In the genomic region with DNA sequence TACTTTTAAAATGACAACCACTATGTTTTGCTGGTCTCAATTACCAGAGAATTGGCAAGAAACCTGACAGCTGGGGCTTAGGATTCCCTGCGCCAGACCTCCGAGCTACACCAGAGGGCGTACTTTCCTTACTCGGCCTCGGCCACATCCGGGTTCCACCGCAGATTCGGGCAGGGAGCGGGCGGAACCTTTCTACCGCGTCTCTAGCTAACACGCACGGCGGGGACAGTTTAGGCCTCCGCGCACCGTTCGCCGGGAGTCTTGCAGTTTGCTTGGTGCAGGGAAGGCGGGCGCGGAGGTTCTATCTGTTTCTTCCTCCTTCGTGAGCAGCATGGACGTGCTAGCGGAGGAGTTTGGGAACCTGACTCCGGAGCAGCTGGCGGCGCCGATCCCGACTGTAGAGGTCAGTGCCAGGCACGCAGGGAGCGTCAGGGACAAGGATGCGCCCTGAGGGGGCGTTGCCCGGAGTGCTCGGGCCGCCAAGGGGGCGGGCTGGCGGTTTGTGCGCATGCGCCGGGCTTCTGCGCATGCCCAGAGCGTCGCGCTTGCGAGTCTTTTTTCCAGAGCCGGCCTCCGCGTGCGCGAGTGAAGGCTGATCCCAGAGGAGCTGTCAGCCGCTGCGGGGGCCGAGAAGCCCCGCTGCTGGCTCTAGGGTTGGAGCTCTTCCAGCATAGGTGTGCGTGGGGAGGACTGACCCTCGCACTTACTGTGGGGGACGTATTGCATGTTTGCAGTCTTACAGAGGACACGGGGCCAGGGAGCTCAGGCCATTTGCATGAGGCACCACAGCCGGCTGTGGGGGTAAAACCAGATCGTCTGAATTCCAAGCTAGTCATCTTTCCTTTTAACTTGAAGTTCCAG, we compare ENCODE assay signal across 1 cellular context.
TF ChIP-seq lines count a peak whose summit lies in the region.

Gene POLR3B (plus strand): TSS at position 200 of the 861 bp plus-strand sequence. CDS start 132 bp downstream, at position 332.

TF ChIP-seq in K562, 482 proteins besides CTCF, POLR2A, EP300 and RAD21 (continued from another document and continues in another):
- TF ChIP-seq, protein P1, sequence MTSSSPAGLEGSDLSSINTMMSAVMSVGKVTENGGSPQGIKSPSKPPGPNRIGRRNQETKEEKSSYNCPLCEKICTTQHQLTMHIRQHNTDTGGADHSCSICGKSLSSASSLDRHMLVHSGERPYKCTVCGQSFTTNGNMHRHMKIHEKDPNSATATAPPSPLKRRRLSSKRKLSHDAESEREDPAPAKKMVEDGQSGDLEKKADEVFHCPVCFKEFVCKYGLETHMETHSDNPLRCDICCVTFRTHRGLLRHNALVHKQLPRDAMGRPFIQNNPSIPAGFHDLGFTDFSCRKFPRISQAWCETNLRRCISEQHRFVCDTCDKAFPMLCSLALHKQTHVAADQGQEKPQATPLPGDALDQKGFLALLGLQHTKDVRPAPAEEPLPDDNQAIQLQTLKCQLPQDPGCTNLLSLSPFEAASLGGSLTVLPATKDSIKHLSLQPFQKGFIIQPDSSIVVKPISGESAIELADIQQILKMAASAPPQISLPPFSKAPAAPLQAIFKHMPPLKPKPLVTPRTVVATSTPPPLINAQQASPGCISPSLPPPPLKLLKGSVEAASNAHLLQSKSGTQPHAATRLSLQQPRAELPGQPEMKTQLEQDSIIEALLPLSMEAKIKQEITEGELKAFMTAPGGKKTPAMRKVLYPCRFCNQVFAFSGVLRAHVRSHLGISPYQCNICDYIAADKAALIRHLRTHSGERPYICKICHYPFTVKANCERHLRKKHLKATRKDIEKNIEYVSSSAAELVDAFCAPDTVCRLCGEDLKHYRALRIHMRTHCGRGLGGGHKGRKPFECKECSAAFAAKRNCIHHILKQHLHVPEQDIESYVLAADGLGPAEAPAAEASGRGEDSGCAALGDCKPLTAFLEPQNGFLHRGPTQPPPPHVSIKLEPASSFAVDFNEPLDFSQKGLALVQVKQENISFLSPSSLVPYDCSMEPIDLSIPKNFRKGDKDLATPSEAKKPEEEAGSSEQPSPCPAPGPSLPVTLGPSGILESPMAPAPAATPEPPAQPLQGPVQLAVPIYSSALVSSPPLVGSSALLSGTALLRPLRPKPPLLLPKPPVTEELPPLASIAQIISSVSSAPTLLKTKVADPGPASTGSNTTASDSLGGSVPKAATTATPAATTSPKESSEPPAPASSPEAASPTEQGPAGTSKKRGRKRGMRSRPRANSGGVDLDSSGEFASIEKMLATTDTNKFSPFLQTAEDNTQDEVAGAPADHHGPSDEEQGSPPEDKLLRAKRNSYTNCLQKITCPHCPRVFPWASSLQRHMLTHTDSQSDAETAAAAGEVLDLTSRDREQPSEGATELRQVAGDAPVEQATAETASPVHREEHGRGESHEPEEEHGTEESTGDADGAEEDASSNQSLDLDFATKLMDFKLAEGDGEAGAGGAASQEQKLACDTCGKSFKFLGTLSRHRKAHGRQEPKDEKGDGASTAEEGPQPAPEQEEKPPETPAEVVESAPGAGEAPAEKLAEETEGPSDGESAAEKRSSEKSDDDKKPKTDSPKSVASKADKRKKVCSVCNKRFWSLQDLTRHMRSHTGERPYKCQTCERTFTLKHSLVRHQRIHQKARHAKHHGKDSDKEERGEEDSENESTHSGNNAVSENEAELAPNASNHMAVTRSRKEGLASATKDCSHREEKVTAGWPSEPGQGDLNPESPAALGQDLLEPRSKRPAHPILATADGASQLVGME (CRISPR knock-in tag; IDR thresholded peaks at IDR 0.05) = peak; percentile 90
- TF ChIP-seq, protein P2, sequence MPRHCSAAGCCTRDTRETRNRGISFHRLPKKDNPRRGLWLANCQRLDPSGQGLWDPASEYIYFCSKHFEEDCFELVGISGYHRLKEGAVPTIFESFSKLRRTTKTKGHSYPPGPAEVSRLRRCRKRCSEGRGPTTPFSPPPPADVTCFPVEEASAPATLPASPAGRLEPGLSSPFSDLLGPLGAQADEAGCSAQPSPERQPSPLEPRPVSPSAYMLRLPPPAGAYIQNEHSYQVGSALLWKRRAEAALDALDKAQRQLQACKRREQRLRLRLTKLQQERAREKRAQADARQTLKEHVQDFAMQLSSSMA (CRISPR knock-in tag; IDR thresholded peaks at IDR 0.05) = 0 out of 2 replicates have a peak, but pooled peaks have one; percentile 7
- TF ChIP-seq CBX3 (IDR thresholded peaks at IDR 0.05; ENCODE audit: borderline replicate concordance in 1 of 2, low read length in 2 of 2) (peak in 1 of 2 experiments; percentile 87; a peak in 2 of 3 replicates), ARID3B (CRISPR knock-in tag; IDR thresholded peaks at IDR 0.05; ENCODE audit: borderline replicate concordance) (0 out of 2 replicates have a peak, but pooled peaks have one; percentile 91), TBL1XR1 (IDR thresholded peaks at IDR 0.05; ENCODE audit: low read length in 2 of 2) (peak; percentile 24 to 35; a peak in 1 of 4 replicates), NR1H2 (CRISPR knock-in tag; IDR thresholded peaks at IDR 0.05) (no peak; the same call in 1 of the 2 replicates), BRF2 (IDR thresholded peaks at IDR 0.05; ENCODE audit: borderline replicate concordance, insufficient read depth, insufficient read length) (no peak), SREBF1 (IDR thresholded peaks at IDR 0.05; ENCODE audit: borderline replicate concordance, low read depth, low read length) (no peak), EGR1 (conservative IDR thresholded peaks at IDR 0.05) (peak; percentile 86), SIN3A (IDR thresholded peaks at IDR 0.05; ENCODE audit: borderline replicate concordance in 2 of 2, control insufficient read depth in 1 of 2, low read depth in 2 of 2, low read length in 2 of 2) (peak; percentile 85 to 93; a peak in 3 of 4 replicates), NFYB (IDR thresholded peaks at IDR 0.05; ENCODE audit: extremely low read depth, insufficient read length) (no peak), MED1 (CRISPR knock-in tag; IDR thresholded peaks at IDR 0.05; ENCODE audit: borderline replicate concordance) (no peak), ZNF561 (CRISPR knock-in tag; conservative IDR thresholded peaks at IDR 0.05) (0 out of 2 replicates have a peak, but pooled peaks have one; percentile 48), FOXP1 (CRISPR knock-in tag; IDR thresholded peaks at IDR 0.05) (no peak), PREB (CRISPR knock-in tag; IDR thresholded peaks at IDR 0.05) (no peak), NFIX (CRISPR knock-in tag; IDR thresholded peaks at IDR 0.05; ENCODE audit: low read depth) (no peak), MEF2D (tag; conservative IDR thresholded peaks at IDR 0.05; ENCODE audit: low read depth) (no peak), TARDBP (IDR thresholded peaks at IDR 0.05) (0 out of 2 replicates have a peak, but pooled peaks have one; percentile 67), SAFB2 (IDR thresholded peaks at IDR 0.05; ENCODE audit: borderline replicate concordance, low read depth, low read length, severe bottlenecking) (no peak), NCOA4 (IDR thresholded peaks at IDR 0.05; ENCODE audit: partially characterized antibody) (no peak), ZNF316 (IDR thresholded peaks at IDR 0.05) (no peak), ZC3H11A (IDR thresholded peaks at IDR 0.05; ENCODE audit: low read depth, low read length) (no peak; the same call in 1 of the 2 replicates), XRCC3 (IDR thresholded peaks at IDR 0.05) (no peak), EWSR1 (IDR thresholded peaks at IDR 0.05; ENCODE audit: borderline replicate concordance, low read depth, partially characterized antibody) (no peak), AFF1 (IDR thresholded peaks at IDR 0.05; ENCODE audit: low read depth in 1 of 2, partially characterized antibody in 2 of 2) (peak in 1 of 2 experiments; percentile 31), NFXL1 (CRISPR knock-in tag; IDR thresholded peaks at IDR 0.05) (no peak), RBM22 (IDR thresholded peaks at IDR 0.05; ENCODE audit: low read depth, low read length, poor library complexity, severe bottlenecking) (no peak)
- TF ChIP-seq, protein P3, sequence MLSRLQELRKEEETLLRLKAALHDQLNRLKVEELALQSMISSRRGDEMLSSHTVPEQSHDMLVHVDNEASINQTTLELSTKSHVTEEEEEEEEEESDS (CRISPR knock-in tag; IDR thresholded peaks at IDR 0.05) = no peak
- TF ChIP-seq, protein P4, sequence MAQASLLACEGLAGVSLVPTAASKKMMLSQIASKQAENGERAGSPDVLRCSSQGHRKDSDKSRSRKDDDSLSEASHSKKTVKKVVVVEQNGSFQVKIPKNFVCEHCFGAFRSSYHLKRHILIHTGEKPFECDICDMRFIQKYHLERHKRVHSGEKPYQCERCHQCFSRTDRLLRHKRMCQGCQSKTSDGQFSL (CRISPR knock-in tag; IDR thresholded peaks at IDR 0.05) = no peak
- TF ChIP-seq, protein P4 (tag; IDR thresholded peaks at IDR 0.05) = no peak
- TF ChIP-seq, protein P5, sequence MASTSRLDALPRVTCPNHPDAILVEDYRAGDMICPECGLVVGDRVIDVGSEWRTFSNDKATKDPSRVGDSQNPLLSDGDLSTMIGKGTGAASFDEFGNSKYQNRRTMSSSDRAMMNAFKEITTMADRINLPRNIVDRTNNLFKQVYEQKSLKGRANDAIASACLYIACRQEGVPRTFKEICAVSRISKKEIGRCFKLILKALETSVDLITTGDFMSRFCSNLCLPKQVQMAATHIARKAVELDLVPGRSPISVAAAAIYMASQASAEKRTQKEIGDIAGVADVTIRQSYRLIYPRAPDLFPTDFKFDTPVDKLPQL (IDR thresholded peaks at IDR 0.05; ENCODE audit: extremely low read depth, insufficient read length) = no peak
- TF ChIP-seq, protein P6, sequence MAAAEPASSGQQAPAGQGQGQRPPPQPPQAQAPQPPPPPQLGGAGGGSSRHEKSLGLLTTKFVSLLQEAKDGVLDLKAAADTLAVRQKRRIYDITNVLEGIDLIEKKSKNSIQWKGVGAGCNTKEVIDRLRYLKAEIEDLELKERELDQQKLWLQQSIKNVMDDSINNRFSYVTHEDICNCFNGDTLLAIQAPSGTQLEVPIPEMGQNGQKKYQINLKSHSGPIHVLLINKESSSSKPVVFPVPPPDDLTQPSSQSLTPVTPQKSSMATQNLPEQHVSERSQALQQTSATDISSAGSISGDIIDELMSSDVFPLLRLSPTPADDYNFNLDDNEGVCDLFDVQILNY (CRISPR knock-in tag; IDR thresholded peaks at IDR 0.05) = 0 out of 2 replicates have a peak, but pooled peaks have one; percentile 66
- TF ChIP-seq, protein P7, sequence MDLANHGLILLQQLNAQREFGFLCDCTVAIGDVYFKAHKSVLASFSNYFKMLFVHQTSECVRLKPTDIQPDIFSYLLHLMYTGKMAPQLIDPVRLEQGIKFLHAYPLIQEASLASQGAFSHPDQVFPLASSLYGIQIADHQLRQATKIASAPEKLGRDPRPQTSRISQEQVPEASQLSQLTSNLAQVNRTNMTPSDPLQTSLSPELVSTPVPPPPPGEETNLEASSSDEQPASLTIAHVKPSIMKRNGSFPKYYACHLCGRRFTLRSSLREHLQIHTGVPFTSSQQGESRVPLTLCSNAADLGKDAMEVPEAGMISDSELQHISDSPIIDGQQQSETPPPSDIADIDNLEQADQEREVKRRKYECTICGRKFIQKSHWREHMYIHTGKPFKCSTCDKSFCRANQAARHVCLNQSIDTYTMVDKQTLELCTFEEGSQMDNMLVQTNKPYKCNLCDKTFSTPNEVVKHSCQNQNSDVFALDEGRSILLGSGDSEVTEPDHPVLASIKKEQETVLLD (IDR thresholded peaks at IDR 0.05) = peak; percentile 99
